8 cellular contexts compared by ENCODE assay signal in genomic region chr3:129182390-129183180, GRCh38. TPM values are rescaled to one million over a fixed set of nuclear protein-coding genes. Genes with fewer than 3 reads are reported as not detected.
DNase-seq lines count a peak whose midpoint lies in the region; ATAC-seq and TF ChIP-seq lines count a peak whose summit lies in the region.

No MANE protein-coding gene starts in this region.

- H3K4me1 ChIP-seq in Loucy (ENCODE audit: insufficient read depth, low read length, poor library complexity, severe bottlenecking) (peaks cover 38% of the 10 kb centered on the region), adrenal gland (replicated peaks in 1 of 2) (peaks cover 45 to 67% of the 10 kb centered on the region in 2 donors)

- H3K36me3 ChIP-seq in Loucy (ENCODE audit: insufficient read depth, low read length): peaks cover 14% of the 10 kb centered on the region; the same call in 1 of the 2 replicates
- H3K36me3 ChIP-seq in adrenal gland (replicated peaks in 1 of 2): peaks cover 0 to 13% of the 10 kb centered on the region in 2 donors

- intact Hi-C loops in adrenal gland (cut with DNase I): loop anchor here in 1 of 2 donors (5.0 kb wide), 1 partner anchor 65 kb away; the partner anchor contains the start of gene COPG1

- TF ChIP-seq CTCF in Loucy (conservative IDR thresholded peaks at IDR 0.05; ENCODE audit: low read length) (no peak), adrenal gland (IDR thresholded peaks at IDR 0.05) (no peak)

- H3K36me3 Mint-ChIP-seq in stimulated activated effector memory CD8-positive, alpha-beta T cell treated with anti-CD3 and anti-CD28 coated beads, Interleukin-12 subunit alpha, Interleukin-12 subunit beta, amount 100 ng/mL, for 72 hours: peaks cover 70% of the 10 kb centered on the region

- H3K9ac ChIP-seq in Loucy (ENCODE audit: low read depth, low read length, poor library complexity, severe bottlenecking): peak overlapping the region; percentile 98

- peaks cover 35% of the 10 kb centered on the region for H3K4me1 Mint-ChIP-seq in stimulated activated effector memory CD8-positive, alpha-beta T cell treated with anti-CD3 and anti-CD28 coated beads, Interleukin-12 subunit alpha, Interleukin-12 subunit beta, amount 100 ng/mL, for 72 hours

- no peaks in the 10 kb centered on the region for H3K9me3 Mint-ChIP-seq in stimulated activated effector memory CD8-positive, alpha-beta T cell treated with anti-CD3 and anti-CD28 coated beads, Interleukin-12 subunit alpha, Interleukin-12 subunit beta, amount 100 ng/mL, for 72 hours

- H3K4me3 ChIP-seq in Loucy (ENCODE audit: low read length, poor library complexity, severe bottlenecking) (peak overlapping the region; percentile 98), adrenal gland (peak overlapping the region; percentile 82 to 100 (median 92)), iPS-18c (ENCODE audit: insufficient read depth, low read depth, low read length) (peak overlapping the region; percentile 94)

- H3K9me2 ChIP-seq in Loucy (replicated peaks; ENCODE audit: low read depth, low read length): no peaks in the 10 kb centered on the region

- H2AFZ ChIP-seq in Loucy (ENCODE audit: low read length): no peak overlapping the region

- H3K27me3 ChIP-seq in Loucy (ENCODE audit: insufficient read depth, low read length, poor library complexity, severe bottlenecking): peaks cover 4% of the 10 kb centered on the region
- H3K27me3 ChIP-seq in adrenal gland: no peaks in the 10 kb centered on the region

- in situ Hi-C loops in ACHN (cut with HindIII; ENCODE audit: low pct_ligation_motif_present, low pct_unique_long_range_greater_than_20kb, low sequenced_read_pairs): no loop called here

- H3K27ac Mint-ChIP-seq in stimulated activated effector memory CD8-positive, alpha-beta T cell treated with anti-CD3 and anti-CD28 coated beads, Interleukin-12 subunit alpha, Interleukin-12 subunit beta, amount 100 ng/mL, for 72 hours: peak overlapping the region; percentile 99

- H3K9me3 ChIP-seq in Loucy (ENCODE audit: insufficient read depth, low read depth, low read length) (no peaks in the 10 kb centered on the region), adrenal gland (replicated peaks in 1 of 3) (no peaks in the 10 kb centered on the region), iPS-18c (ENCODE audit: control insufficient read depth, insufficient read depth, low read length) (peaks cover 2% of the 10 kb centered on the region)

- 0 to 1% (median 1%) methylated on average over 22 to 23 of the region's 23 CpGs for WGBS in adrenal gland, 4 donors

- peak overlapping the region; percentile 96 to 99 (median 99) for H3K27ac ChIP-seq in adrenal gland

- H3K79me2 ChIP-seq in Loucy (ENCODE audit: insufficient read depth, low read length): peaks cover 74% of the 10 kb centered on the region

- H3F3A ChIP-seq in Loucy (ENCODE audit: low read depth): no peaks in the 10 kb centered on the region

- TF ChIP-seq POLR2A in adrenal gland (IDR thresholded peaks at IDR 0.05): peak in 1 of 2 donors; percentile 17

- H4K20me1 ChIP-seq in Loucy (ENCODE audit: insufficient read depth, low read length, poor library complexity, severe bottlenecking): peaks cover 57% of the 10 kb centered on the region

- H3K4me3 Mint-ChIP-seq in stimulated activated effector memory CD8-positive, alpha-beta T cell treated with anti-CD3 and anti-CD28 coated beads, Interleukin-12 subunit alpha, Interleukin-12 subunit beta, amount 100 ng/mL, for 72 hours: peak overlapping the region; percentile 88

- ATAC-seq in stimulated activated effector memory CD8-positive, alpha-beta T cell treated with anti-CD3 and anti-CD28 coated beads, Interleukin-12 subunit alpha, Interleukin-12 subunit beta, amount 100 ng/mL, for 72 hours: peak; percentile 1

- H3K4me2 ChIP-seq in Loucy (ENCODE audit: low read depth, low read length, poor library complexity, severe bottlenecking): peak overlapping the region; percentile 94

- peak; percentile 61 for DNase-seq in EL
- peak in 1 of 7 donors; percentile 33 for DNase-seq in adrenal gland
- no peak for DNase-seq in stimulated activated effector memory CD8-positive, alpha-beta T cell treated with anti-CD3 and anti-CD28 coated beads, Interleukin-12 subunit alpha, Interleukin-12 subunit beta, amount 100 ng/mL, for 72 hours (ENCODE audit: low spot score in 2 of 2)
- DNase-seq in ACHN: no peak
- DNase-seq in AML-193 (lab: John Stamatoyannopoulos, UW): no peak
- DNase-seq in 8988T: no peak

RNA-seq across cellular contexts. Expression of gene CNBP, which starts 1.1 kb away (rescaled TPM):
- total RNA-seq in adrenal gland: 100 to 1,000 TPM; 336 to 804 (median 488) TPM
- 100 to 1,000 TPM; 373 to 465 (median 424) TPM for polyA plus RNA-seq in adrenal gland

RNA-seq across cellular contexts. Expression of gene ISY1, which starts 21.7 kb away (rescaled TPM):
- 10 to 100 TPM in 7 of 8 donors, 1 to 10 TPM in 1; 4.1 to 40.0 (median 26.1) TPM for total RNA-seq in adrenal gland
- 10 to 100 TPM; 15.0 to 39.7 (median 17.7) TPM for polyA plus RNA-seq in adrenal gland
